In genomic region chr20:58888521-58889333, GRCh38 we compare ENCODE assay signal across 8 cellular contexts. TPM values are rescaled to one million over a fixed set of nuclear protein-coding genes. Genes with fewer than 3 reads are reported as not detected.
DNase-seq lines count a peak whose midpoint lies in the region; ATAC-seq and TF ChIP-seq lines count a peak whose summit lies in the region.

No MANE protein-coding gene starts in this region.

- ATAC-seq in GM19455 (IDR thresholded peaks at IDR 0.05; ENCODE audit: unreplicated experiment) = peak; percentile 35

- H4K20me1 ChIP-seq in neural cell (ENCODE audit: insufficient read depth) = no peaks in the 10 kb centered on the region

- WGBS in stomach, 5 donors = 42 to 68% (median 51%) methylated on average over 69 to 101 of the region's 101 CpGs

- no peaks in the 10 kb centered on the region for H3K9me3 ChIP-seq in neural cell (ENCODE audit: low read length)
- no peaks in the 10 kb centered on the region for H3K9me3 ChIP-seq in stomach

- peak in 69 of 76 experiments; percentile 4 to 86 (median 62) for DNase-seq in HUDEP-2 (lab: John Stamatoyannopoulos, UW; ENCODE audit: unreplicated experiment in 76 of 76)
- DNase-seq in RKO (ENCODE audit: low spot score) = peak; percentile 82
- DNase-seq in activated T-helper 9 cell treated with anti-CD3 and anti-CD28 coated beads, Interleukin-2, amount 50 U/mL, for 16 hours (ENCODE audit: low read depth) = peak; percentile 74
- peak; percentile 61 for DNase-seq in fibroblast of the conjunctiva (ENCODE audit: low read depth)
- DNase-seq in stomach = peak; percentile 82

- H3K9ac ChIP-seq in neural cell (ENCODE audit: low read length) = peak overlapping the region; percentile 100

- H3K79me2 ChIP-seq in neural cell (replicated peaks; ENCODE audit: insufficient read depth, low read length) = peaks cover 13% of the 10 kb centered on the region

- TF ChIP-seq RAD21 in neural cell (conservative IDR thresholded peaks at IDR 0.05) = no peak

- H3K4me2 ChIP-seq in neural cell (ENCODE audit: low read length) = no peak overlapping the region

- H3K4me3 ChIP-seq in neural cell (ENCODE audit: low read length) (peak overlapping the region; percentile 78), stomach (peak overlapping the region; percentile 68 to 89 (median 81))

- intact Hi-C loops in stomach (cut with DNase I; ENCODE audit: low total_unique reads) = no loop called here

- peaks cover 10 to 20% (median 15%) of the 10 kb centered on the region in 4 donors for H3K4me1 ChIP-seq in stomach

- TF ChIP-seq CTCF in C4-2B (conservative IDR thresholded peaks at IDR 0.05) (no peak), neural cell (IDR thresholded peaks at IDR 0.05; ENCODE audit: poor library complexity, severe bottlenecking) (no peak), stomach (IDR thresholded peaks at IDR 0.05) (no peak)

- H3K27ac ChIP-seq in C4-2B (peak overlapping the region; percentile 92), neural cell (ENCODE audit: low read length) (peak overlapping the region; percentile 12), stomach (peak overlapping the region; percentile 98 to 100 (median 99))

- H3K27me3 ChIP-seq in neural cell (ENCODE audit: insufficient read depth, low read depth, low read length) (no peaks in the 10 kb centered on the region), stomach (no peaks in the 10 kb centered on the region)

- peak in 1 of 4 donors; percentile 62 for TF ChIP-seq POLR2A in stomach (IDR thresholded peaks at IDR 0.05)

- TF ChIP-seq EP300 in neural cell (conservative IDR thresholded peaks at IDR 0.05; ENCODE audit: poor library complexity, severe bottlenecking) (peak; percentile 33), stomach (IDR thresholded peaks at IDR 0.05) (no peak)

- peak overlapping the region; percentile 4 for H2AFZ ChIP-seq in neural cell (ENCODE audit: low read depth, low read length)

- no peaks in the 10 kb centered on the region for H3F3A ChIP-seq in neural cell (ENCODE audit: insufficient read depth, low read length, poor library complexity, severe bottlenecking)

- H3K9me2 ChIP-seq in neural cell (ENCODE audit: insufficient read depth, low read length) = no peaks in the 10 kb centered on the region

- H3K36me3 ChIP-seq in neural cell (ENCODE audit: insufficient read depth, low read length) (no peaks in the 10 kb centered on the region), stomach (no peaks in the 10 kb centered on the region)

TF ChIP-seq in neural cell, 6 proteins besides CTCF, POLR2A, EP300 and RAD21:
- TF ChIP-seq TAF1 (IDR thresholded peaks at IDR 0.05; ENCODE audit: low read depth) (peak; percentile 90), REST (IDR thresholded peaks at IDR 0.05; ENCODE audit: borderline replicate concordance) (peak; percentile 81), MXI1 (conservative IDR thresholded peaks at IDR 0.05; ENCODE audit: poor library complexity, severe bottlenecking) (peak; percentile 20), EZH2 (IDR thresholded peaks at IDR 0.05; ENCODE audit: borderline replicate concordance, insufficient read depth, low read length, poor library complexity, severe bottlenecking) (no peak), SMC3 (conservative IDR thresholded peaks at IDR 0.05; ENCODE audit: poor library complexity) (no peak), POLR2AphosphoS5 (IDR thresholded peaks at IDR 0.05) (peak; percentile 90)

RNA-seq across cellular contexts. Expression of gene GNAS, which starts 36.2 kb away (rescaled TPM):
- polyA plus RNA-seq in neural cell = 958 and 975 TPM in 2 replicates
- polyA minus RNA-seq in neural cell = 657 and 755 TPM in 2 replicates
- 1,000 to 10,000 TPM in 1 of 5 donors, 100 to 1,000 TPM in 4; 306 to 1,010 (median 502) TPM for total RNA-seq in stomach
- polyA plus RNA-seq in stomach = 100 to 1,000 TPM; 794 to 911 (median 842) TPM

RNA-seq across cellular contexts. Expression of gene GNAS-AS1, which starts 38.0 kb away (rescaled TPM):
- polyA plus RNA-seq in neural cell (0.64 TPM in 1 of 2 replicates, not detected in the other), stomach (under 1 TPM in 1 of 3 donors, not detected in 2; 0.15 TPM)
- 0.49 and 1.3 TPM in 2 replicates for polyA minus RNA-seq in neural cell
- 10 to 100 TPM in 1 of 5 donors, 1 to 10 TPM in 1, under 1 TPM in 1, not detected in 2; 0.92 to 45.5 (median 2.6) TPM for total RNA-seq in stomach

Comparison
In these comparisons a context has a peak if more than half of its experiments do, and no peak if none do; other contexts are left out.
1. Peak in every context shown above with its lines: DNase-seq, ATAC-seq, H3K4me3 ChIP-seq and H3K27ac ChIP-seq.
2. H3K27ac ChIP-seq: peak in every context shown above with its lines; median percentile 99 in stomach; 92 in C4-2B; 12 in neural cell.